ENCODE assay signal across 1 cellular context in genomic region chr20:34262488-34263288, GRCh38.
A peak's percentile ranks its signal among the peaks of the same experiment; 100 is the strongest.
TF ChIP-seq lines count a peak whose summit lies in the region.

No MANE protein-coding gene starts in this region.

TF ChIP-seq in HepG2, 621 proteins besides CTCF, POLR2A, EP300 and RAD21 (continued from another document and continues in another):
- no peak for TF ChIP-seq ZNF788 (CRISPR knock-in tag; IDR thresholded peaks at IDR 0.05; ENCODE audit: borderline replicate concordance)
- TF ChIP-seq ZNF33B (CRISPR knock-in tag; IDR thresholded peaks at IDR 0.05), result no peak
- TF ChIP-seq ARID5B (CRISPR knock-in tag; IDR thresholded peaks at IDR 0.05), result no peak
- TF ChIP-seq THAP9 (CRISPR knock-in tag; IDR thresholded peaks at IDR 0.05; ENCODE audit: borderline replicate concordance), result no peak
- no peak for TF ChIP-seq DR1 (CRISPR knock-in tag; IDR thresholded peaks at IDR 0.05)
- no peak for TF ChIP-seq MED13 (CRISPR knock-in tag; IDR thresholded peaks at IDR 0.05)
- TF ChIP-seq ATF4 (CRISPR knock-in tag; IDR thresholded peaks at IDR 0.05), result no peak
- TF ChIP-seq HNRNPUL1 (IDR thresholded peaks at IDR 0.05; ENCODE audit: low read depth, low read length), result no peak
- TF ChIP-seq ZBTB8A (CRISPR knock-in tag; IDR thresholded peaks at IDR 0.05; ENCODE audit: borderline replicate concordance, low read depth), result no peak
- TF ChIP-seq RELA (CRISPR knock-in tag; IDR thresholded peaks at IDR 0.05), result no peak
- no peak for TF ChIP-seq ATM (IDR thresholded peaks at IDR 0.05; ENCODE audit: borderline replicate concordance)
- no peak for TF ChIP-seq ZNF30 (CRISPR knock-in tag; IDR thresholded peaks at IDR 0.05)
- no peak; the same call in 1 of the 2 replicates for TF ChIP-seq ZBTB39 (CRISPR knock-in tag; IDR thresholded peaks at IDR 0.05)
- TF ChIP-seq ZBTB46 (CRISPR knock-in tag; IDR thresholded peaks at IDR 0.05; ENCODE audit: borderline replicate concordance), result no peak
- TF ChIP-seq ZNF460 (CRISPR knock-in tag; IDR thresholded peaks at IDR 0.05; ENCODE audit: borderline replicate concordance), result peak; percentile 48; the same call in 1 of the 2 replicates
- no peak for TF ChIP-seq PHB2 (IDR thresholded peaks at IDR 0.05; ENCODE audit: partially characterized antibody)
- TF ChIP-seq ZZZ3 (CRISPR knock-in tag; IDR thresholded peaks at IDR 0.05; ENCODE audit: borderline replicate concordance), result no peak; the same call in 1 of the 2 replicates
- TF ChIP-seq ZNF496 (CRISPR knock-in tag; IDR thresholded peaks at IDR 0.05; ENCODE audit: insufficient replicate concordance), result no peak
- TF ChIP-seq AFF4 (CRISPR knock-in tag; IDR thresholded peaks at IDR 0.05), result no peak
- no peak for TF ChIP-seq KDM6A (CRISPR knock-in tag; IDR thresholded peaks at IDR 0.05; ENCODE audit: low read depth)
- TF ChIP-seq SRSF1 (optimal IDR thresholded peaks at IDR 0.05; ENCODE audit: low read depth, low read length), result no peak
- TF ChIP-seq ZNF407 (CRISPR knock-in tag; IDR thresholded peaks at IDR 0.05; ENCODE audit: not compliant biosample characterization), result no peak
- 0 out of 2 replicates have a peak, but pooled peaks have one; percentile 18 for TF ChIP-seq ZNF136 (CRISPR knock-in tag; IDR thresholded peaks at IDR 0.05; ENCODE audit: low read depth)
- TF ChIP-seq BRF2 (CRISPR knock-in tag; IDR thresholded peaks at IDR 0.05), result no peak
- no peak for TF ChIP-seq BCL3 (CRISPR knock-in tag; IDR thresholded peaks at IDR 0.05)
